ENCODE assay signal across 1 cellular context in the genomic region with DNA sequence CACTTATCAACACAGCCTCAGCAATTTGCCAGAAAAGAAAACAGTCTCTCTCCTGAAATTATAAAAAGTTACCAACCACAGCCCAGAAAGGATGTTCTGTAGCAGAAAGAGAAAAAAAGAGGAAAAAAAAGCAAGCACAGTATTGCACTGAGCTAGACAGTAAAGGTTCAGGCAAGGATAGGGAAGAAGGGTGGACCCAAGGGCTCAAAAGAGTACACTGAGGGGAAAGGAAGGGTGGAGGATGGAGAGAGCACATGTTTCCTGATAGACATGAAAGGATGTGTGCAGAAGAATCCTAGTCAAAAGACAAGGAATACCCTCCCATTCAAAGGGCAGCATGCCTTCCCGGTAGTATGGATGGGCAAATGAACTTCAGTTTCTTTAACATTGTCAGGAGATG.
TF ChIP-seq lines count a peak whose summit lies in the region.

No MANE protein-coding gene starts in this region.

TF ChIP-seq in IMR-90, 13 proteins besides CTCF, POLR2A, EP300 and RAD21:
- TF ChIP-seq, protein P1, sequence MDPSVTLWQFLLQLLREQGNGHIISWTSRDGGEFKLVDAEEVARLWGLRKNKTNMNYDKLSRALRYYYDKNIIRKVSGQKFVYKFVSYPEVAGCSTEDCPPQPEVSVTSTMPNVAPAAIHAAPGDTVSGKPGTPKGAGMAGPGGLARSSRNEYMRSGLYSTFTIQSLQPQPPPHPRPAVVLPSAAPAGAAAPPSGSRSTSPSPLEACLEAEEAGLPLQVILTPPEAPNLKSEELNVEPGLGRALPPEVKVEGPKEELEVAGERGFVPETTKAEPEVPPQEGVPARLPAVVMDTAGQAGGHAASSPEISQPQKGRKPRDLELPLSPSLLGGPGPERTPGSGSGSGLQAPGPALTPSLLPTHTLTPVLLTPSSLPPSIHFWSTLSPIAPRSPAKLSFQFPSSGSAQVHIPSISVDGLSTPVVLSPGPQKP (IDR thresholded peaks at IDR 0.05; ENCODE audit: borderline replicate concordance, low read depth, low read length) = no peak
- TF ChIP-seq NFE2L2 (IDR thresholded peaks at IDR 0.05; ENCODE audit: low read depth, low read length) = no peak
- TF ChIP-seq CEBPB (IDR thresholded peaks at IDR 0.05; ENCODE audit: low read depth, low read length) = no peak
- TF ChIP-seq, protein P2, sequence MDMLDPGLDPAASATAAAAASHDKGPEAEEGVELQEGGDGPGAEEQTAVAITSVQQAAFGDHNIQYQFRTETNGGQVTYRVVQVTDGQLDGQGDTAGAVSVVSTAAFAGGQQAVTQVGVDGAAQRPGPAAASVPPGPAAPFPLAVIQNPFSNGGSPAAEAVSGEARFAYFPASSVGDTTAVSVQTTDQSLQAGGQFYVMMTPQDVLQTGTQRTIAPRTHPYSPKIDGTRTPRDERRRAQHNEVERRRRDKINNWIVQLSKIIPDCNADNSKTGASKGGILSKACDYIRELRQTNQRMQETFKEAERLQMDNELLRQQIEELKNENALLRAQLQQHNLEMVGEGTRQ (IDR thresholded peaks at IDR 0.05; ENCODE audit: low read depth, low read length) = no peak
- TF ChIP-seq CHD1 (IDR thresholded peaks at IDR 0.05; ENCODE audit: low read depth, low read length) = no peak
- no peak for TF ChIP-seq RFX5 (IDR thresholded peaks at IDR 0.05; ENCODE audit: low read depth, low read length)
- TF ChIP-seq RCOR1 (IDR thresholded peaks at IDR 0.05; ENCODE audit: insufficient replicate concordance, low read length) = no peak
- TF ChIP-seq BHLHE40 (IDR thresholded peaks at IDR 0.05; ENCODE audit: low read depth, low read length) = no peak
